Comparison of ENCODE assay signal across 6 cellular contexts in the genomic region with DNA sequence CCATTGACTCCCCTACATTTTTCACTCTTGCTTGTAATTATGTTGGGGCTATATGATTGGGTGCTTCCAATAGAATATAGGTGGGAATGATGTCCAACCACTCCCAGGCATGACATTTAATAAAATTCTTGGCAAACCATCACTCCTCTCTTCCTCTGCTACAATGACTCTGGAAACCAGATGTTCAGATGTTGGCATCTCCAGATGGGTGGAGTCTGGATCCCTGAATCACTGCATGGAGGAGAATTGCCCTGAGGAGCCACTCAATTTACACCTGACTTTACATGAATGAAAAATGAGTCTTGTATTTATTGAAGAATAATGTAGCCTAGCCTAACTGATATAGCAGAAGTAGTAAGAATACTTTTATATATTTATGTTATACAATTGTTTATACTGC.
"Had no signal": no experiment of that assay in that cellular context is flagged by ENCODE, and none has a peak within 500 bp of the region (broad histone marks: within the 10 kb centered on the region; RNA-seq: fewer than 3 reads in every experiment).

No MANE protein-coding gene starts in this region.

- DNase-seq: H9, HCEC 1CT, HFFc6, IMR-90 had no signal

- ATAC-seq: GM23338, K562 had no signal

- H3K4me2 ChIP-seq: GM23338 had no signal

- H2AFZ ChIP-seq: GM23338 had no signal

- H3K4me3 ChIP-seq: GM23338, K562 had no signal
